In the genomic region with DNA sequence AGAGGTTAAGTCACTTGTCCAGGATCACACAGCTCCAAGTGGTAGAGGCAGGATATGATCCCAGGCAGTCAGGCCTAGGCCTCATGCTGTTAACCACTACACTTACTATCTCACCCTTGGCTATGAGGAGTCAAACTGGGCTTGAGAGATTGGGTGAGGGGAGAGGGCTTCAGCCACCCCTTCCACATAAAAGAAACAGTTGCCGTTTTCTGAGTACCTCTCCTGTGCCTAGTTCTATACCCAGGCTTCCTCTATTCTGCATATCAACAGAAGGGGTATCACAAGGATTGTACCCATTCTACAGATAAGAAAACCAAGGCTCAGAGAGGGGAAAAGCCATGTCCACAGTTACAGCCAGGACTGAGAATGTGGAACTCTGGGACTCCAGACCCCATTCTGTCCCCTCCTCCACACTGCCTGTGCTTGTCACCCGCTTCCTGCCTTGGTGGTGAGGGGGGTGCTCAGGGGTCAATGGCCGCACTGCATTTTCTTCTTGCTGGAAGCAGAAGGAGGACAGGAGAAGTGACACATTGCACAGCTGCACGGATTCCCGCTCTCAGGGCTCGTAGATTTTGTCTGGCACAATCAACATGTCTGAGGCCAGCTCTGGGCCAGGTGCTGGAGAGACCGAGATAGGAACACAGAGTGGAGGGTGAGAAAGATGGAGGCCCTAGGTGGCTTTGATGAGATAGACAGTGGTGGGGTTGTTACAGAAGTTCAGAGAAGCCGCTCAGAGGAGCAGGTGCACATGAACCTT, we compare ENCODE assay signal across 19 cellular contexts.
DNase-seq lines count a peak whose midpoint lies in the region; ATAC-seq, FAIRE-seq and TF ChIP-seq lines count a peak whose summit lies in the region.
"Had no signal": no experiment of that assay in that cellular context is flagged by ENCODE, and none has a peak within 500 bp of the region (broad histone marks: within the 10 kb centered on the region; RNA-seq: fewer than 3 reads in every experiment).

No MANE protein-coding gene starts in this region.

- DNase-seq in stimulated activated naive CD8-positive, alpha-beta T cell treated with anti-CD3 and anti-CD28 coated beads, Interleukin-15, amount 100 ng/mL, for 72 hours = no peak
- DNase-seq in kidney = peak; percentile 37
- DNase-seq in gastrocnemius medialis = peak in 1 of 2 donors; percentile 48
- DNase-seq in stimulated activated CD4-positive, alpha-beta T cell treated with anti-CD3 and anti-CD28 coated beads, Interleukin-1b, Interleukin-23, amount 100 ng/mL, for 48 hours = no peak
- DNase-seq in mesendoderm = no peak
- DNase-seq in WTC11 (ENCODE audit: low spot score) = no peak
- DNase-seq in posterior vena cava (ENCODE audit: low spot score) = no peak
- DNase-seq: DMS153, EL, GOT3, NCI-H1048, NCI-H1436 treated with DMSO at 0.1 percent for 48 hours, NCI-H2081, NCI-H510A, NCI-H82, PC-3 had no signal

- POLR2A ChIA-PET in WTC11 (lab: Charles Lee) = no interaction called here

- intact Hi-C loops in kidney (cut with DNase I) = no loop called here
- intact Hi-C loops in gastrocnemius medialis (cut with DNase I; ENCODE audit: low total_unique reads) = loop anchor here (2.0 kb wide), 1 partner anchor 27 kb away; no protein-coding TSS in a partner anchor
- intact Hi-C loops in posterior vena cava (cut with DNase I) = loop anchor here in 1 of 2 donors (10.0 kb wide), 1 partner anchor 63 kb away; no protein-coding TSS in a partner anchor

- no peak overlapping the region for H3K4me2 ChIP-seq in mesendoderm (ENCODE audit: low read length)
- H3K4me2 ChIP-seq: KMS-11 had no signal

- in situ Hi-C loops in gastrocnemius medialis (cut with MboI; ENCODE audit: low sequenced_read_pairs in 4 of 4) = loop anchor here in 3 of 4 donors (5.0 kb wide), 2 partner anchors 56 to 61 kb away; no protein-coding TSS in a partner anchor

- no peak overlapping the region for H2BK15ac ChIP-seq in mesendoderm (replicated peaks; ENCODE audit: low read depth)

- H3K4ac ChIP-seq in mesendoderm (ENCODE audit: low read depth, low read length) = no peak overlapping the region

- no peak overlapping the region for H2BK120ac ChIP-seq in mesendoderm (ENCODE audit: low read depth, low read length)

- no peak for TF ChIP-seq CTCF in kidney (IDR thresholded peaks at IDR 0.05; ENCODE audit: borderline replicate concordance, extremely low read depth, insufficient read depth)
- no peak for TF ChIP-seq CTCF in gastrocnemius medialis (IDR thresholded peaks at IDR 0.05 in 4 of 5, conservative IDR thresholded peaks at IDR 0.05 in 1 of 5)
- no peak for TF ChIP-seq CTCF in WTC11 (IDR thresholded peaks at IDR 0.05)

- H3K4me3 Mint-ChIP-seq in stimulated activated naive CD8-positive, alpha-beta T cell treated with anti-CD3 and anti-CD28 coated beads, Interleukin-15, Interleukin-2, amounts not matched to agents 100 ng/mL and 50 ng/mL, for 24 hours = no peak overlapping the region
- no peak overlapping the region for H3K4me3 Mint-ChIP-seq in stimulated activated naive CD8-positive, alpha-beta T cell treated with anti-CD3 and anti-CD28 coated beads, Interleukin-15, amount 100 ng/mL, for 72 hours
- H3K4me3 Mint-ChIP-seq in WTC11 = no peak overlapping the region
- H3K4me3 Mint-ChIP-seq: CD14-positive monocyte had no signal

- H3K36me3 ChIP-seq in kidney (ENCODE audit: control insufficient read depth in 1 of 2, insufficient read depth in 2 of 2, low read length in 2 of 2) = no peaks in the 10 kb centered on the region
- no peaks in the 10 kb centered on the region for H3K36me3 ChIP-seq in gastrocnemius medialis
- H3K36me3 ChIP-seq in mesendoderm (ENCODE audit: control insufficient read depth, insufficient read depth, low read length) = no peaks in the 10 kb centered on the region

- H4K8ac ChIP-seq in mesendoderm (ENCODE audit: low read depth, low read length) = no peak overlapping the region

- H3K23ac ChIP-seq in mesendoderm (ENCODE audit: low read length) = no peak overlapping the region

- H3K4me1 Mint-ChIP-seq in stimulated activated naive CD8-positive, alpha-beta T cell treated with anti-CD3 and anti-CD28 coated beads, Interleukin-15, Interleukin-2, amounts not matched to agents 100 ng/mL and 50 ng/mL, for 24 hours (ENCODE audit: low read depth) = no peaks in the 10 kb centered on the region
- peaks cover 5% of the 10 kb centered on the region for H3K4me1 Mint-ChIP-seq in stimulated activated naive CD8-positive, alpha-beta T cell treated with anti-CD3 and anti-CD28 coated beads, Interleukin-15, amount 100 ng/mL, for 72 hours
- peaks cover 16% of the 10 kb centered on the region for H3K4me1 Mint-ChIP-seq in WTC11

- H2BK5ac ChIP-seq in mesendoderm (ENCODE audit: low read length) = no peak overlapping the region

- no peaks in the 10 kb centered on the region for H3K79me2 ChIP-seq in mesendoderm (ENCODE audit: control insufficient read depth, insufficient read depth, low read length)

- no peaks in the 10 kb centered on the region for H3K27me3 ChIP-seq in gastrocnemius medialis
- no peaks in the 10 kb centered on the region for H3K27me3 ChIP-seq in mesendoderm (ENCODE audit: insufficient read depth, low read length, poor library complexity)

- no peaks in the 10 kb centered on the region for H3K9me3 ChIP-seq in kidney (ENCODE audit: control insufficient read depth in 1 of 2, low read length in 2 of 2)
- no peaks in the 10 kb centered on the region for H3K9me3 ChIP-seq in gastrocnemius medialis

- no peak overlapping the region for H3K27ac ChIP-seq in kidney (ENCODE audit: low read depth in 2 of 2, low read length in 2 of 2)
- H3K27ac ChIP-seq in gastrocnemius medialis = peak overlapping the region; percentile 93 to 100 (median 96)
- no peak overlapping the region for H3K27ac ChIP-seq in mesendoderm (ENCODE audit: low read depth, low read length)
- H3K27ac ChIP-seq: KMS-11 had no signal

- peak overlapping the region; percentile 4 for H3K27ac Mint-ChIP-seq in stimulated activated naive CD8-positive, alpha-beta T cell treated with anti-CD3 and anti-CD28 coated beads, Interleukin-15, Interleukin-2, amounts not matched to agents 100 ng/mL and 50 ng/mL, for 24 hours
- H3K27ac Mint-ChIP-seq in stimulated activated naive CD8-positive, alpha-beta T cell treated with anti-CD3 and anti-CD28 coated beads, Interleukin-15, amount 100 ng/mL, for 72 hours = peak overlapping the region in 1 of 2 donors; percentile 39
- H3K27ac Mint-ChIP-seq in WTC11 = no peak overlapping the region

- no peak overlapping the region for H2AK5ac ChIP-seq in mesendoderm (ENCODE audit: low read length)

- TF ChIP-seq POLR2A in gastrocnemius medialis (IDR thresholded peaks at IDR 0.05) = no peak

- H3K36me3 Mint-ChIP-seq in stimulated activated naive CD8-positive, alpha-beta T cell treated with anti-CD3 and anti-CD28 coated beads, Interleukin-15, Interleukin-2, amounts not matched to agents 100 ng/mL and 50 ng/mL, for 24 hours (ENCODE audit: low read depth) = no peaks in the 10 kb centered on the region
- no peaks in the 10 kb centered on the region for H3K36me3 Mint-ChIP-seq in WTC11

- no peak for FAIRE-seq in kidney (lab: Jason Lieb, UNC)

- no CpG with 5 or more reads among the region's 8 CpGs for WGBS in mesendoderm (ENCODE audit: extremely low coverage, insufficient coverage, low lambda C conversion rate)

- H3K4me1 ChIP-seq in kidney (ENCODE audit: control insufficient read depth in 1 of 2, insufficient read depth in 1 of 2, low read depth in 1 of 2, low read length in 2 of 2) (peaks cover 0 to 4% of the 10 kb centered on the region in 2 donors), gastrocnemius medialis (peaks cover 91 to 92% of the 10 kb centered on the region in 2 donors), mesendoderm (ENCODE audit: control insufficient read depth, low read depth, low read length) (no peaks in the 10 kb centered on the region)

- no peak overlapping the region for H3K18ac ChIP-seq in mesendoderm (ENCODE audit: low read length)

- no peaks in the 10 kb centered on the region for H3K79me1 ChIP-seq in mesendoderm (ENCODE audit: low read length)

- peaks cover 7% of the 10 kb centered on the region for H3K27me3 Mint-ChIP-seq in stimulated activated naive CD8-positive, alpha-beta T cell treated with anti-CD3 and anti-CD28 coated beads, Interleukin-15, Interleukin-2, amounts not matched to agents 100 ng/mL and 50 ng/mL, for 24 hours
- H3K27me3 Mint-ChIP-seq in stimulated activated naive CD8-positive, alpha-beta T cell treated with anti-CD3 and anti-CD28 coated beads, Interleukin-15, amount 100 ng/mL, for 72 hours = peaks cover 15% of the 10 kb centered on the region
- no peaks in the 10 kb centered on the region for H3K27me3 Mint-ChIP-seq in WTC11 (ENCODE audit: low read depth)

- no peak overlapping the region for H3K4me3 ChIP-seq in kidney (ENCODE audit: low read length in 2 of 2)
- H3K4me3 ChIP-seq in gastrocnemius medialis = no peak overlapping the region
- H3K4me3 ChIP-seq in mesendoderm (ENCODE audit: low read length) = no peak overlapping the region

- H3K9ac ChIP-seq in kidney (ENCODE audit: low read length in 2 of 2) (no peak overlapping the region), mesendoderm (ENCODE audit: low read length) (no peak overlapping the region)
- H3K9ac ChIP-seq: KMS-11 had no signal

- ATAC-seq in stimulated activated naive CD8-positive, alpha-beta T cell treated with anti-CD3 and anti-CD28 coated beads, Interleukin-15, amount 100 ng/mL, for 72 hours = no peak
- no peak for ATAC-seq in gastrocnemius medialis
- ATAC-seq in WTC11 = no peak
- ATAC-seq: PC-3 had no signal

- H3K9me3 Mint-ChIP-seq in stimulated activated naive CD8-positive, alpha-beta T cell treated with anti-CD3 and anti-CD28 coated beads, Interleukin-15, Interleukin-2, amounts not matched to agents 100 ng/mL and 50 ng/mL, for 24 hours = no peaks in the 10 kb centered on the region
- H3K9me3 Mint-ChIP-seq in stimulated activated naive CD8-positive, alpha-beta T cell treated with anti-CD3 and anti-CD28 coated beads, Interleukin-15, amount 100 ng/mL, for 72 hours = no peaks in the 10 kb centered on the region
- no peaks in the 10 kb centered on the region for H3K9me3 Mint-ChIP-seq in WTC11

- CTCF ChIA-PET in WTC11 (lab: Charles Lee) = interaction anchor here (1.1 to 1.8 kb wide), 4 partner anchors 12 to 169 kb away, joined by 4 to 6 read pairs (median 4); no protein-coding TSS in a partner anchor

- no peak overlapping the region for H4K5ac ChIP-seq in mesendoderm (ENCODE audit: low read length)

- H3K56ac ChIP-seq in mesendoderm (ENCODE audit: low read length) = no peak overlapping the region

Comparison
In these comparisons a context has a peak if more than half of its experiments do, and no peak if none do; other contexts are left out.
1. H3K27ac ChIP-seq: peak in gastrocnemius medialis (4 of 4); none in kidney (0 of 2) and mesendoderm (single experiment).